ENCODE assay signal across 31 cellular contexts in genomic region chr10:92005978-92006377, GRCh38.
"Had no signal": no experiment of that assay in that cellular context is flagged by ENCODE, and none has a peak within 500 bp of the region (broad histone marks: within the 10 kb centered on the region; RNA-seq: fewer than 3 reads in every experiment).

No MANE protein-coding gene starts in this region.

- H3K4me3 ChIP-seq: adrenal gland, body of pancreas, breast epithelium had no signal

- DNase-seq: activated B cell treated with CpG ODN at 0.5 μM for 24 hours; activated CD4-positive, alpha-beta memory T cell treated with anti-CD3 and anti-CD28 coated beads for 36 hours; activated CD4-positive, alpha-beta T cell treated with anti-CD3 and anti-CD28 coated beads for 4 hours; activated CD4-positive, alpha-beta T cell treated with anti-CD3 and anti-CD28 coated beads, Interleukin-2, amount 10 ng/mL, durations not matched to agents 24 days and 14 days; activated CD4-positive, alpha-beta T cell treated with anti-CD3 and anti-CD28 coated beads, Interleukin-2, amount 50 U/mL, for 1 hour; activated CD4-positive, alpha-beta T cell treated with anti-CD3 and anti-CD28 coated beads, Interleukin-2, amount 50 U/mL, for 4 hours; activated CD4-positive, CD25-positive, alpha-beta regulatory T cell treated with anti-CD3 and anti-CD28 coated beads, Interleukin-2, amount 50 U/mL, for 72 hours; activated CD8-positive, alpha-beta memory T cell treated with anti-CD3 and anti-CD28 coated beads, Interleukin-2, amount 50 U/mL, for 4 hours; activated CD8-positive, alpha-beta T cell treated with anti-CD3 and anti-CD28 coated beads for 36 hours; activated effector memory CD4-positive, alpha-beta T cell treated with anti-CD3 and anti-CD28 coated beads, Interleukin-2, amount 50 U/mL, for 16 hours; activated gamma-delta T cell treated with Interleukin-2 at 50 U/mL for 16 hours; activated naive CD4-positive, alpha-beta T cell; activated naive CD4-positive, alpha-beta T cell treated with anti-CD3 and anti-CD28 coated beads for 36 hours; activated naive CD4-positive, alpha-beta T cell treated with anti-CD3 and anti-CD28 coated beads, Interleukin-2, amount 50 U/mL, for 16 hours; activated naive CD8-positive, alpha-beta T cell treated with anti-CD3 and anti-CD28 coated beads for 36 hours; activated T-cell treated with anti-CD3 and anti-CD28 coated beads for 4 hours; activated T-cell treated with anti-CD3 and anti-CD28 coated beads, Interleukin-2, amount 50 U/mL, for 1 hour; activated T-cell treated with anti-CD3 and anti-CD28 coated beads, Interleukin-2, amount 50 U/mL, for 4 hours; activated T-cell treated with anti-CD3 and anti-CD28 coated beads, Interleukin-2, amount 50 U/mL, for 72 hours; adrenal gland; amniotic stem cell; aorta; body of pancreas; brain microvascular endothelial cell; central memory CD4-positive, alpha-beta T cell; T-helper 1 cell; T-helper 2 cell; T-helper 9 cell had no signal

- ATAC-seq: activated CD8-positive, alpha-beta T cell treated with anti-CD3 and anti-CD28 coated beads for 36 hours; activated naive CD4-positive, alpha-beta T cell treated with anti-CD3 and anti-CD28 coated beads, Interleukin-2, amount 50 U/mL, for 72 hours; activated T-cell treated with anti-CD3 and anti-CD28 coated beads, Interleukin-2, amount 50 U/mL, for 4 hours; activated T-cell treated with anti-CD3 and anti-CD28 coated beads, Interleukin-2, amount 50 U/mL, for 72 hours; activated T-helper 17 cell treated with anti-CD3 and anti-CD28 coated beads, Interleukin-2, amount 50 U/mL, for 72 hours; body of pancreas had no signal
